Comparison of ENCODE assay signal across 16 cellular contexts in genomic region chr3:16864610-16865313, GRCh38. TPM values are rescaled to one million over a fixed set of nuclear protein-coding genes. Genes with fewer than 3 reads are reported as not detected.
A peak's percentile ranks its signal among the peaks of the same experiment; 100 is the strongest.
DNase-seq lines count a peak whose midpoint lies in the region; ATAC-seq and TF ChIP-seq lines count a peak whose summit lies in the region.
"Had no signal": no experiment of that assay in that cellular context is flagged by ENCODE, and none has a peak within 500 bp of the region (broad histone marks: within the 10 kb centered on the region; RNA-seq: fewer than 3 reads in every experiment).

No MANE protein-coding gene starts in this region.

- ATAC-seq in GM18498 (IDR thresholded peaks at IDR 0.05; ENCODE audit: unreplicated experiment), result no peak
- ATAC-seq in activated CD8-positive, alpha-beta T cell treated with anti-CD3 and anti-CD28 coated beads, Interleukin-2, amount 10 ng/mL, durations not matched to agents 7 days and 5 days, result no peak
- ATAC-seq: stimulated activated effector memory CD8-positive, alpha-beta T cell treated with anti-CD3 and anti-CD28 coated beads, Interleukin-12 subunit alpha, Interleukin-12 subunit beta, amount 100 ng/mL, for 72 hours had no signal

- POLR2A ChIA-PET in activated CD8-positive, alpha-beta T cell treated with anti-CD3 and anti-CD28 coated beads, Interleukin-2, amount 10 ng/mL, durations not matched to agents 7 days and 5 days (lab: Charles Lee), result no interaction called here

- no peaks in the 10 kb centered on the region for H3K9me3 Mint-ChIP-seq in activated CD8-positive, alpha-beta T cell treated with anti-CD3 and anti-CD28 coated beads, Interleukin-2, amount 10 ng/mL, durations not matched to agents 7 days and 5 days (ENCODE audit: insufficient read depth)
- H3K9me3 Mint-ChIP-seq: endodermal cell; stimulated activated effector memory CD8-positive, alpha-beta T cell treated with anti-CD3 and anti-CD28 coated beads, Interleukin-12 subunit alpha, Interleukin-12 subunit beta, amount 100 ng/mL, for 72 hours had no signal

- H3K27ac Mint-ChIP-seq in activated CD8-positive, alpha-beta T cell treated with anti-CD3 and anti-CD28 coated beads, Interleukin-2, amount 10 ng/mL, durations not matched to agents 7 days and 5 days, result no peak overlapping the region
- H3K27ac Mint-ChIP-seq: endodermal cell; stimulated activated effector memory CD8-positive, alpha-beta T cell treated with anti-CD3 and anti-CD28 coated beads, Interleukin-12 subunit alpha, Interleukin-12 subunit beta, amount 100 ng/mL, for 72 hours had no signal

- TF ChIP-seq CTCF in AG10803 (conservative IDR thresholded peaks at IDR 0.05; ENCODE audit: low read length), result no peak

- peaks cover 10% of the 10 kb centered on the region for H3K27me3 Mint-ChIP-seq in activated CD8-positive, alpha-beta T cell treated with anti-CD3 and anti-CD28 coated beads, Interleukin-2, amount 10 ng/mL, durations not matched to agents 7 days and 5 days (ENCODE audit: low read depth)

- no peak overlapping the region for H3K4me3 Mint-ChIP-seq in activated CD8-positive, alpha-beta T cell treated with anti-CD3 and anti-CD28 coated beads, Interleukin-2, amount 10 ng/mL, durations not matched to agents 7 days and 5 days
- H3K4me3 Mint-ChIP-seq: endodermal cell; stimulated activated effector memory CD8-positive, alpha-beta T cell treated with anti-CD3 and anti-CD28 coated beads, Interleukin-12 subunit alpha, Interleukin-12 subunit beta, amount 100 ng/mL, for 72 hours had no signal

- DNase-seq in AG10803 (ENCODE audit: low read depth), result peak; percentile 64
- DNase-seq in NCI-H226, result peak; percentile 64
- peak; percentile 46 to 84 for DNase-seq in dermis microvascular lymphatic vessel endothelial cell (ENCODE audit: low read depth in 2 of 2)
- peak; percentile 28 for DNase-seq in myocyte (ENCODE audit: low read depth)
- DNase-seq in NCI-H1417 (lab: John Stamatoyannopoulos, UW), result no peak
- no peak for DNase-seq in GOT3 (lab: John Stamatoyannopoulos, UW)
- no peak for DNase-seq in activated CD8-positive, alpha-beta T cell treated with anti-CD3 and anti-CD28 coated beads, Interleukin-2, amount 10 ng/mL, durations not matched to agents 7 days and 5 days
- DNase-seq: activated T-cell treated with anti-CD3 and anti-CD28 coated beads for 4 hours; C1 segment of cervical spinal cord; endodermal cell; KBM-7; NCI-H2081 treated with DMSO at 0.1 percent for 48 hours; posterior cingulate gyrus; stimulated activated CD4-positive, alpha-beta T cell treated with anti-CD3 and anti-CD28 coated beads, Interleukin-2, amount 100 ng/mL, for 48 hours had no signal

- CTCF ChIA-PET in activated CD8-positive, alpha-beta T cell treated with anti-CD3 and anti-CD28 coated beads, Interleukin-2, amount 10 ng/mL, durations not matched to agents 7 days and 5 days (lab: Charles Lee), result interaction anchor here (1.4 to 1.7 kb wide), 2 partner anchors 16 to 20 kb away, joined by 4 read pairs; partner anchors contain the start of gene PLCL2

- peaks cover 13% of the 10 kb centered on the region for H3K4me1 Mint-ChIP-seq in activated CD8-positive, alpha-beta T cell treated with anti-CD3 and anti-CD28 coated beads, Interleukin-2, amount 10 ng/mL, durations not matched to agents 7 days and 5 days (ENCODE audit: low read depth)
- H3K4me1 Mint-ChIP-seq: endodermal cell had no signal

- no peaks in the 10 kb centered on the region for H3K36me3 Mint-ChIP-seq in activated CD8-positive, alpha-beta T cell treated with anti-CD3 and anti-CD28 coated beads, Interleukin-2, amount 10 ng/mL, durations not matched to agents 7 days and 5 days (ENCODE audit: low read depth)
- H3K36me3 Mint-ChIP-seq: stimulated activated effector memory CD8-positive, alpha-beta T cell treated with anti-CD3 and anti-CD28 coated beads, Interleukin-12 subunit alpha, Interleukin-12 subunit beta, amount 100 ng/mL, for 72 hours had no signal

- no peak overlapping the region for H3K4me3 ChIP-seq in AG10803 (ENCODE audit: low read length)

RNA-seq across cellular contexts. Expression of gene PLCL2, which starts 20.0 kb away (rescaled TPM):
- 8.2 and 10.7 TPM in 2 replicates for total RNA-seq in dermis microvascular lymphatic vessel endothelial cell
- total RNA-seq in myocyte, result 1.2 TPM in 2 replicates
- 0.06 TPM for polyA plus RNA-seq in myocyte (2012)
- total RNA-seq in activated CD8-positive, alpha-beta T cell treated with anti-CD3 and anti-CD28 coated beads, Interleukin-2, amount 10 ng/mL, durations not matched to agents 7 days and 5 days, result 10 to 100 TPM; 33.9 to 35.8 TPM

Comparison
In these comparisons a context has a peak if more than half of its experiments do, and no peak if none do; other contexts are left out.
1. DNase-seq: peak in AG10803 (single experiment), NCI-H226 (single experiment), dermis microvascular lymphatic vessel endothelial cell (2 of 2) and myocyte (single experiment); none in NCI-H1417 (0 of 3), GOT3 (single experiment) and activated CD8-positive, alpha-beta T cell treated with anti-CD3 and anti-CD28 coated beads, Interleukin-2, amount 10 ng/mL, durations not matched to agents 7 days and 5 days (single experiment).